In genomic region chr17:58269557-58270291, GRCh38 we compare ENCODE assay signal across 23 cellular contexts. TPM values are rescaled to one million over a fixed set of nuclear protein-coding genes. Genes with fewer than 3 reads are reported as not detected.
DNase-seq lines count a peak whose midpoint lies in the region; ATAC-seq and TF ChIP-seq lines count a peak whose summit lies in the region.
"Had no signal": no experiment of that assay in that cellular context is flagged by ENCODE, and none has a peak within 500 bp of the region (broad histone marks: within the 10 kb centered on the region; RNA-seq: fewer than 3 reads in every experiment).

No MANE protein-coding gene starts in this region.

- TF ChIP-seq CTCF in HL-60 (IDR thresholded peaks at IDR 0.05; ENCODE audit: insufficient read depth, low read length) = no peak
- TF ChIP-seq CTCF in endodermal cell (conservative IDR thresholded peaks at IDR 0.05) = no peak
- TF ChIP-seq CTCF in spleen (IDR thresholded peaks at IDR 0.05 in 8 of 11, conservative IDR thresholded peaks at IDR 0.05 in 3 of 11) = no peak

- no peak overlapping the region for H3K9ac ChIP-seq in endodermal cell (ENCODE audit: extremely low read depth, low read length, poor library complexity, severe bottlenecking)

- H3K27ac ChIP-seq in HL-60 (replicated peaks) (peak overlapping the region; percentile 13), endodermal cell (ENCODE audit: low read depth, low read length) (no peak overlapping the region), spleen (no peak overlapping the region)
- H3K27ac ChIP-seq: SJCRH30 had no signal

- H3K27me3 ChIP-seq in HL-60 (ENCODE audit: insufficient read depth, poor library complexity, severe bottlenecking) (no peaks in the 10 kb centered on the region), endodermal cell (ENCODE audit: control insufficient read depth, insufficient read depth, low read length, poor library complexity, severe bottlenecking) (peaks cover 6% of the 10 kb centered on the region), spleen (replicated peaks in 1 of 7) (peaks cover 0 to 17% (median 2%) of the 10 kb centered on the region in 7 donors)
- H3K27me3 ChIP-seq: SJCRH30 had no signal

- TF ChIP-seq POLR2A in spleen (IDR thresholded peaks at IDR 0.05) = no peak

- no peak overlapping the region for H3K4me3 ChIP-seq in HL-60 (replicated peaks; ENCODE audit: insufficient read depth, low read length)
- no peak overlapping the region for H3K4me3 ChIP-seq in endodermal cell (ENCODE audit: low read length)
- no peak overlapping the region for H3K4me3 ChIP-seq in spleen
- H3K4me3 ChIP-seq: K562, SJCRH30 had no signal

- ATAC-seq in activated CD8-positive, alpha-beta memory T cell treated with anti-CD3 and anti-CD28 coated beads, Interleukin-2, amount 10 ng/mL, durations not matched to agents 7 days and 5 days = no peak
- ATAC-seq in GM19324 (IDR thresholded peaks at IDR 0.05; ENCODE audit: low FRiP score, unreplicated experiment) (no peak), left lobe of liver (no peak)

- CTCF ChIA-PET in activated CD8-positive, alpha-beta memory T cell treated with anti-CD3 and anti-CD28 coated beads, Interleukin-2, amount 10 ng/mL, durations not matched to agents 7 days and 5 days (lab: Charles Lee) = interaction anchor here (0.9 kb wide), 1 partner anchor 14 kb away, joined by 3 read pairs; no protein-coding TSS in a partner anchor

- 89 to 90% methylated on average over 7 to 9 of the region's 9 CpGs for WGBS in endodermal cell (ENCODE audit: insufficient coverage in 1 of 2, insufficient read length in 1 of 2), 2 experiments
- 56 to 80% (median 71%) methylated on average over 8 to 9 of the region's 9 CpGs for WGBS in spleen, 5 donors

- H3K27ac Mint-ChIP-seq in activated CD8-positive, alpha-beta memory T cell treated with anti-CD3 and anti-CD28 coated beads, Interleukin-2, amount 10 ng/mL, durations not matched to agents 7 days and 5 days = no peak overlapping the region
- H3K27ac Mint-ChIP-seq in endodermal cell = no peak overlapping the region

- H3K4me3 Mint-ChIP-seq in activated CD8-positive, alpha-beta memory T cell treated with anti-CD3 and anti-CD28 coated beads, Interleukin-2, amount 10 ng/mL, durations not matched to agents 7 days and 5 days = no peak overlapping the region
- no peak overlapping the region for H3K4me3 Mint-ChIP-seq in endodermal cell

- H3K36me3 Mint-ChIP-seq in activated CD8-positive, alpha-beta memory T cell treated with anti-CD3 and anti-CD28 coated beads, Interleukin-2, amount 10 ng/mL, durations not matched to agents 7 days and 5 days = no peaks in the 10 kb centered on the region
- no peaks in the 10 kb centered on the region for H3K36me3 Mint-ChIP-seq in endodermal cell (ENCODE audit: low read depth)

- H3K4me1 ChIP-seq in endodermal cell (ENCODE audit: control insufficient read depth, insufficient read depth, low read length) (no peaks in the 10 kb centered on the region), spleen (peaks cover 0 to 10% (median 0%) of the 10 kb centered on the region in 6 donors)
- H3K4me1 ChIP-seq: SJCRH30 had no signal

- H3K9me3 ChIP-seq in endodermal cell (ENCODE audit: control insufficient read depth, low read length) (no peaks in the 10 kb centered on the region), spleen (no peaks in the 10 kb centered on the region)
- H3K9me3 ChIP-seq: SJCRH30 had no signal

- peaks cover 10% of the 10 kb centered on the region for H3K4me1 Mint-ChIP-seq in activated CD8-positive, alpha-beta memory T cell treated with anti-CD3 and anti-CD28 coated beads, Interleukin-2, amount 10 ng/mL, durations not matched to agents 7 days and 5 days
- H3K4me1 Mint-ChIP-seq in endodermal cell = no peaks in the 10 kb centered on the region

- DNase-seq in activated CD8-positive, alpha-beta memory T cell treated with anti-CD3 and anti-CD28 coated beads, Interleukin-2, amount 10 ng/mL, durations not matched to agents 7 days and 5 days = peak; percentile 21
- no peak for DNase-seq in activated CD8-positive, alpha-beta memory T cell treated with anti-CD3 and anti-CD28 coated beads for 24 hours
- peak; percentile 35 to 37 for DNase-seq in HL-60 (ENCODE audit: low read depth in 1 of 2, low spot score in 1 of 2)
- DNase-seq in endodermal cell = peak; percentile 31
- DNase-seq in spleen = peak; percentile 15
- no peak for DNase-seq in NCI-H2029 treated with DMSO at 0.1 percent for 48 hours (lab: John Stamatoyannopoulos, UW)
- no peak for DNase-seq in left lobe of liver (ENCODE audit: low spot score)
- DNase-seq: GOT3, Kasumi-1, NCI-H1105 treated with DMSO at 0.1 percent for 48 hours, NCI-H146, NCI-H1930, NCI-H446, NCI-H524 treated with DMSO at 0.1 percent for 48 hours, NCI-H774, SJCRH30 had no signal

- H3K36me3 ChIP-seq in endodermal cell (ENCODE audit: control insufficient read depth, insufficient read depth, low read length) (no peaks in the 10 kb centered on the region), spleen (no peaks in the 10 kb centered on the region)
- H3K36me3 ChIP-seq: SJCRH30 had no signal

- intact Hi-C loops in spleen (cut with DNase I; ENCODE audit: low total_unique reads) = no loop called here

- no peaks in the 10 kb centered on the region for H3K9me3 Mint-ChIP-seq in activated CD8-positive, alpha-beta memory T cell treated with anti-CD3 and anti-CD28 coated beads, Interleukin-2, amount 10 ng/mL, durations not matched to agents 7 days and 5 days (ENCODE audit: low read depth)
- H3K9me3 Mint-ChIP-seq in endodermal cell = no peaks in the 10 kb centered on the region

- H3K27me3 Mint-ChIP-seq in activated CD8-positive, alpha-beta memory T cell treated with anti-CD3 and anti-CD28 coated beads, Interleukin-2, amount 10 ng/mL, durations not matched to agents 7 days and 5 days = peaks cover 17% of the 10 kb centered on the region
- peaks cover 17% of the 10 kb centered on the region for H3K27me3 Mint-ChIP-seq in endodermal cell (ENCODE audit: insufficient read depth)

RNA-seq across cellular contexts. Expression of gene MPO, which starts 11.0 kb away (rescaled TPM):
- under 1 TPM in 1 of 2 experiments, not detected in 1; 0.09 TPM for total RNA-seq in activated CD8-positive, alpha-beta memory T cell treated with anti-CD3 and anti-CD28 coated beads, Interleukin-2, amount 10 ng/mL, durations not matched to agents 7 days and 5 days
- total RNA-seq in endodermal cell = not detected
- not detected for polyA plus RNA-seq in endodermal cell (2013, experiment 1 of 2)
- not detected for polyA plus RNA-seq in endodermal cell (2013, experiment 2 of 2)
- 10 to 100 TPM in 5 of 7 donors, 1 to 10 TPM in 2; 5.8 to 75.7 (median 15.2) TPM for total RNA-seq in spleen
- polyA plus RNA-seq in spleen = 1 to 10 TPM in 2 of 3 donors, under 1 TPM in 1; 0.52 to 2.2 (median 2.0) TPM
- total RNA-seq in left lobe of liver = 0.43 TPM
- total RNA-seq: A172, HepG2, HT1080, M059J had no signal
- polyA plus RNA-seq: BJ, HepG2 had no signal

RNA-seq across cellular contexts. Expression of gene LPO, which starts 31.3 kb away (rescaled TPM):
- not detected for total RNA-seq in activated CD8-positive, alpha-beta memory T cell treated with anti-CD3 and anti-CD28 coated beads, Interleukin-2, amount 10 ng/mL, durations not matched to agents 7 days and 5 days
- total RNA-seq in endodermal cell = not detected
- not detected for polyA plus RNA-seq in endodermal cell (2013, experiment 1 of 2)
- not detected for polyA plus RNA-seq in endodermal cell (2013, experiment 2 of 2)
- not detected for total RNA-seq in spleen
- polyA plus RNA-seq in spleen = under 1 TPM; 0.02 to 0.10 (median 0.06) TPM
- total RNA-seq in left lobe of liver = not detected
- total RNA-seq: A172, HepG2, M059J, SJCRH30 had no signal
- polyA plus RNA-seq: HepG2 had no signal

RNA-seq across cellular contexts. Expression of gene MKS1, which starts 50.7 kb away (rescaled TPM):
- 10 to 100 TPM; 17.8 to 18.2 TPM for total RNA-seq in activated CD8-positive, alpha-beta memory T cell treated with anti-CD3 and anti-CD28 coated beads, Interleukin-2, amount 10 ng/mL, durations not matched to agents 7 days and 5 days
- total RNA-seq in endodermal cell (10 to 100 TPM; 31.8 to 32.2 TPM), spleen (10 to 100 TPM; 11.5 to 17.1 (median 13.7) TPM), left lobe of liver (9.8 TPM)
- 36.8 TPM for polyA plus RNA-seq in endodermal cell (2013, experiment 1 of 2)
- 30.9 TPM for polyA plus RNA-seq in endodermal cell (2013, experiment 2 of 2)
- 10 to 100 TPM in 1 of 3 donors, 1 to 10 TPM in 2; 8.1 to 10.4 (median 9.5) TPM for polyA plus RNA-seq in spleen

RNA-seq across cellular contexts. Expression of gene TSPOAP1, which starts 58.9 kb away (rescaled TPM):
- total RNA-seq in activated CD8-positive, alpha-beta memory T cell treated with anti-CD3 and anti-CD28 coated beads, Interleukin-2, amount 10 ng/mL, durations not matched to agents 7 days and 5 days = 10 to 100 TPM; 25.6 to 66.3 TPM
- 10 to 100 TPM; 31.3 to 36.8 TPM for total RNA-seq in endodermal cell
- 24.0 TPM for polyA plus RNA-seq in endodermal cell (2013, experiment 1 of 2)
- 22.4 TPM for polyA plus RNA-seq in endodermal cell (2013, experiment 2 of 2)
- 10 to 100 TPM; 14.1 to 31.8 (median 18.5) TPM for total RNA-seq in spleen
- 10 to 100 TPM; 11.5 to 26.5 (median 24.3) TPM for polyA plus RNA-seq in spleen
- 6.5 TPM for total RNA-seq in left lobe of liver
- total RNA-seq: A172, HepG2 had no signal
- polyA plus RNA-seq: HepG2 had no signal

Comparison
In these comparisons a context has a peak if more than half of its experiments do, and no peak if none do; other contexts are left out.
1. DNase-seq: peak in activated CD8-positive, alpha-beta memory T cell treated with anti-CD3 and anti-CD28 coated beads, Interleukin-2, amount 10 ng/mL, durations not matched to agents 7 days and 5 days (single experiment), HL-60 (2 of 2), endodermal cell (single experiment) and spleen (single experiment); none in activated CD8-positive, alpha-beta memory T cell treated with anti-CD3 and anti-CD28 coated beads for 24 hours (single experiment), NCI-H2029 treated with DMSO at 0.1 percent for 48 hours (single experiment) and left lobe of liver (single experiment).